Comparison of ENCODE assay signal across 7 cellular contexts in genomic region chr1:148333875-148334338, GRCh38.
DNase-seq lines count a peak whose midpoint lies in the region; ATAC-seq and TF ChIP-seq lines count a peak whose summit lies in the region.

No MANE protein-coding gene starts in this region.

- no peaks in the 10 kb centered on the region for H4K20me1 ChIP-seq in smooth muscle cell (ENCODE audit: low read depth)

- peaks cover 10% of the 10 kb centered on the region for H3K27me3 Mint-ChIP-seq in activated B cell treated with CpG ODN at 0.5 μM for 24 hours

- H3K79me2 ChIP-seq in smooth muscle cell (ENCODE audit: low read depth) = no peaks in the 10 kb centered on the region

- DNase-seq in activated B cell treated with CpG ODN at 0.5 μM for 24 hours = no peak
- DNase-seq in right cardiac atrium = peak in 1 of 3 donors; percentile 60
- no peak for DNase-seq in smooth muscle cell (lab: John Stamatoyannopoulos, UW; ENCODE audit: unreplicated experiment)
- DNase-seq in SHP77 (lab: John Stamatoyannopoulos, UW) = no peak
- DNase-seq in NCI-H2227 (lab: John Stamatoyannopoulos, UW; ENCODE audit: unreplicated experiment) = no peak
- DNase-seq in activated CD4-positive, CD25-positive, alpha-beta regulatory T cell (lab: John Stamatoyannopoulos, UW) = no peak

- POLR2A ChIA-PET in activated B cell treated with CpG ODN at 0.5 μM for 24 hours (lab: Charles Lee) = interaction anchor here (0.7 to 5.6 kb wide), 28 partner anchors 9 to 1957 kb away, joined by 3 to 250 read pairs (median 9); partner anchors contain the start of gene NBPF11

- peak overlapping the region; percentile 98 for H3K4me3 Mint-ChIP-seq in activated B cell treated with CpG ODN at 0.5 μM for 24 hours

- H3K27ac Mint-ChIP-seq in activated B cell treated with CpG ODN at 0.5 μM for 24 hours = peak overlapping the region; percentile 100

- H3K36me3 Mint-ChIP-seq in activated B cell treated with CpG ODN at 0.5 μM for 24 hours (ENCODE audit: low read depth) = peaks cover 6% of the 10 kb centered on the region

- H2AFZ ChIP-seq in smooth muscle cell (ENCODE audit: low read depth) = peak overlapping the region; percentile 82

- peak overlapping the region; percentile 18 for H3K9ac ChIP-seq in smooth muscle cell (ENCODE audit: low read depth)

- H3K27ac ChIP-seq in right cardiac atrium (ENCODE audit: low read length) = no peak overlapping the region
- H3K27ac ChIP-seq in smooth muscle cell (ENCODE audit: low read depth) = peak overlapping the region; percentile 86

- no peaks in the 10 kb centered on the region for H3K9me3 ChIP-seq in right cardiac atrium (ENCODE audit: control insufficient read depth, low read length)
- H3K9me3 ChIP-seq in smooth muscle cell (replicated peaks; ENCODE audit: low read depth) = no peaks in the 10 kb centered on the region

- peaks cover 4% of the 10 kb centered on the region for H3F3A ChIP-seq in smooth muscle cell (ENCODE audit: low read depth)

- H3K4me1 ChIP-seq in right cardiac atrium (ENCODE audit: control insufficient read depth, insufficient read depth, low read length) = peaks cover 6% of the 10 kb centered on the region
- H3K4me1 ChIP-seq in smooth muscle cell (ENCODE audit: low read depth) = no peaks in the 10 kb centered on the region

- H3K9me3 Mint-ChIP-seq in activated B cell treated with CpG ODN at 0.5 μM for 24 hours = no peaks in the 10 kb centered on the region

- WGBS in right cardiac atrium = 13% methylated on average over 18 of the region's 18 CpGs
- whole genome bisulfite sequencing in smooth muscle cell (ENCODE audit: low lambda C conversion rate) = 10% methylated on average over 18 of the region's 18 CpGs

- ATAC-seq in HG02885 (IDR thresholded peaks at IDR 0.05; ENCODE audit: poor library complexity, unreplicated experiment) (peak; percentile 4), activated B cell treated with CpG ODN at 0.5 μM for 24 hours (ENCODE audit: low read depth) (no peak), right cardiac atrium (no peak)

- intact Hi-C loops in activated B cell treated with CpG ODN at 0.5 μM for 24 hours (cut with micrococcal nuclease) = loop anchor here (1.0 to 10.0 kb wide), 4 partner anchors 16 to 299 kb away; no protein-coding TSS in a partner anchor
- intact Hi-C loops in right cardiac atrium (cut with DNase I) = no loop called here

- no peaks in the 10 kb centered on the region for H3K27me3 ChIP-seq in right cardiac atrium (ENCODE audit: control insufficient read depth, insufficient read depth)
- H3K27me3 ChIP-seq in smooth muscle cell (ENCODE audit: low read depth) = no peaks in the 10 kb centered on the region

- H3K4me1 Mint-ChIP-seq in activated B cell treated with CpG ODN at 0.5 μM for 24 hours = peaks cover 37% of the 10 kb centered on the region

- CTCF ChIA-PET in activated B cell treated with CpG ODN at 0.5 μM for 24 hours (lab: Charles Lee) = interaction anchor here (0.8 kb wide), 1 partner anchor 70 kb away, joined by 6 read pairs; no protein-coding TSS in a partner anchor

- no peak for TF ChIP-seq CTCF in activated B cell treated with CpG ODN at 0.5 μM for 24 hours (IDR thresholded peaks at IDR 0.05)
- TF ChIP-seq CTCF in smooth muscle cell (IDR thresholded peaks at IDR 0.05; ENCODE audit: borderline replicate concordance, insufficient read depth, poor library complexity, severe bottlenecking) = no peak

- H3K4me3 ChIP-seq in right cardiac atrium (ENCODE audit: low read length) (peak overlapping the region; percentile 61), smooth muscle cell (peak overlapping the region; percentile 64)

- H3K4me2 ChIP-seq in smooth muscle cell = peak overlapping the region; percentile 89

- no peaks in the 10 kb centered on the region for H3K36me3 ChIP-seq in smooth muscle cell (ENCODE audit: low read depth)
